Comparison of ENCODE assay signal across 8 cellular contexts in genomic region chr7:120950539-120951308, GRCh38. TPM values are rescaled to one million over a fixed set of nuclear protein-coding genes. Genes with fewer than 3 reads are reported as not detected.
DNase-seq lines count a peak whose midpoint lies in the region; ATAC-seq and TF ChIP-seq lines count a peak whose summit lies in the region.

Gene ING3 (plus strand): TSS chr7:120950777. CDS start chr7:120950897, 120 bp downstream.

- TF ChIP-seq POLR2A in GM19099 (IDR thresholded peaks at IDR 0.05; ENCODE audit: extremely low read depth, insufficient read length, low read depth), result peak; percentile 88

- DNase-seq in AG20443 (ENCODE audit: low spot score), result peak; percentile 96
- DNase-seq in NCI-H510A (lab: John Stamatoyannopoulos, UW), result peak; percentile 88
- peak; percentile 96 for DNase-seq in activated CD4-positive, alpha-beta T cell treated with anti-CD3 and anti-CD28 coated beads for 1 hour
- DNase-seq in cerebellum (ENCODE audit: low spot score), result peak; percentile 94
- peak; percentile 99 for DNase-seq in islet precursor cell
- peak; percentile 93 to 96 (median 94) for DNase-seq in stimulated activated CD4-positive, alpha-beta T cell treated with anti-CD3 and anti-CD28 coated beads, Interleukin-12 subunit alpha, Interleukin-12 subunit beta, amount 100 ng/mL, for 48 hours (ENCODE audit: low read depth in 2 of 3, low spot score in 1 of 3)

- peak; percentile 97 for ATAC-seq in HG03432 (IDR thresholded peaks at IDR 0.05; ENCODE audit: unreplicated experiment)

RNA-seq across cellular contexts. Expression of gene ING3, which starts in this region (rescaled TPM):
- 31.8 TPM for total RNA-seq in cerebellum

Comparison
In these comparisons a context has a peak if more than half of its experiments do, and no peak if none do; other contexts are left out.
1. Peak in every context shown above with its lines: DNase-seq and ATAC-seq.